Comparison of ENCODE assay signal across 8 cellular contexts in the genomic region with DNA sequence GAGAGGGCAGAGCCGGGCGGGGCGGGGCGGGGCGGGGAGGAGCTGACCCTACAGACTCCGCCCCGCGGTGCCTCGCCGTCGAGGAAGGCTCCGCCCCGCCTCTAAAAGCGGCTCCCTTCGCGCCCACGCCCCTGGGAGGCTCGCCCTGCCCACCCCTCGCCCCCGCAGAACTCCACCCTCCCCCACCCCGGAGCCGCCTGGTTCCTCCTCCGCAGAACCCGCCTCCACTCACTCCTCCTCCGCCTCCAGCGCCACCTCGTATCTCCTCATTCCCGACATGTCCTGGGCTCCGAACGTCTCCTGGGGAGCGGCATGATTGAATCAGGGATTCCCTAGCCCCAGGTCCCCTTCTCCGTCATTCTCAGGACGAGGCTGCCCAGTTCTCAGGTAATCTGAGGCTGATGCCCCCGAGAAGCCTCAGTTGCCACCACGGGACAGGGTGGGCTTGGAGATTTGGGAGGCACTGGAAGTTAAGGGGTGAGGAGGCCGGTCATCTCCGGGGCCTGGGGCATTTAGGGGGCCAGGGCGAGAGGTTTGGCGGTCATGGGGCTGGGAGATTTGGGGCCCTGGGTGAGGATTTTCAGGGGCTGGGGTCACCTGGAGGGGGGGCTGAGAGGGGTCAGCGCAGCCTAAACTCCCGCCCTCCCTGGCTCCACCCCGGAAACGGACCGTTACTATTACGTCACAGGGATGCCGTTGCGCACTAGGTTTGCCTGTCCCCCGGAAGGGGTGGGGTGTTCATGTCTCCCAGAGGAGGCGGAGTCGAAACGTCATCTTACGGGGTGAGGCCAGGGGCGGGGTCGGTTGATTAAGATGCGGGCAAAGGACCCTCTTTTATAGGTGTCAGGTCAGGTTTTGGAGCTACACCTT. TPM values are rescaled to one million over a fixed set of nuclear protein-coding genes. Genes with fewer than 3 reads are reported as not detected.
A peak's percentile ranks its signal among the peaks of the same experiment; 100 is the strongest.
DNase-seq lines count a peak whose midpoint lies in the region; ATAC-seq and TF ChIP-seq lines count a peak whose summit lies in the region.

No MANE protein-coding gene starts in this region.

- H3K36me3 ChIP-seq in NT2/D1 (ENCODE audit: insufficient read depth, insufficient read length, low read length) (peaks cover 29% of the 10 kb centered on the region), endodermal cell (ENCODE audit: control insufficient read depth, insufficient read depth, low read length) (peaks cover 13% of the 10 kb centered on the region)

- no peak for TF ChIP-seq CTCF in CD14-positive monocyte (IDR thresholded peaks at IDR 0.05)
- TF ChIP-seq CTCF in endodermal cell (conservative IDR thresholded peaks at IDR 0.05) = no peak

- H3K27ac Mint-ChIP-seq in CD14-positive monocyte (peak overlapping the region; percentile 97 to 99 (median 99)), endodermal cell (peak overlapping the region; percentile 99)

- peaks cover 21% of the 10 kb centered on the region; the same call in 1 of the 2 replicates for H3K9me3 ChIP-seq in NT2/D1 (ENCODE audit: insufficient read depth, low read length)
- H3K9me3 ChIP-seq in endodermal cell (ENCODE audit: control insufficient read depth, low read length) = peaks cover 13% of the 10 kb centered on the region

- peaks cover 4% of the 10 kb centered on the region for H3K4me1 ChIP-seq in NT2/D1 (ENCODE audit: insufficient read depth, insufficient read length)
- H3K4me1 ChIP-seq in endodermal cell (ENCODE audit: control insufficient read depth, insufficient read depth, low read length) = peaks cover 11% of the 10 kb centered on the region

- intact Hi-C loops in CD14-positive monocyte (cut with micrococcal nuclease) = loop anchor here (10.0 kb wide), 2 partner anchors 319 to 449 kb away; a partner anchor contains a TSS

- H3K27me3 ChIP-seq in NT2/D1 (ENCODE audit: insufficient read depth, insufficient read length) (no peaks in the 10 kb centered on the region), endodermal cell (ENCODE audit: control insufficient read depth, insufficient read depth, low read length, poor library complexity, severe bottlenecking) (no peaks in the 10 kb centered on the region)

- H3K4me3 Mint-ChIP-seq in CD14-positive monocyte (peak overlapping the region; percentile 82 to 91), endodermal cell (peak overlapping the region; percentile 86)

- DNase-seq in CD14-positive monocyte (ENCODE audit: low spot score) (peak; percentile 97), HUDEP-2 (lab: John Stamatoyannopoulos, UW; ENCODE audit: unreplicated experiment in 76 of 76) (peak in 75 of 76 experiments; percentile 48 to 96 (median 90)), NT2/D1 (ENCODE audit: low read depth, low spot score) (peak; percentile 81), endodermal cell (peak; percentile 98), mesenteric fat pad (ENCODE audit: low spot score) (peak; percentile 97)
- peak; percentile 87 for DNase-seq in activated CD8-positive, alpha-beta memory T cell treated with anti-CD3 and anti-CD28 coated beads, Interleukin-2, amount 50 U/mL, for 4 hours
- DNase-seq in stimulated activated CD8-positive, alpha-beta memory T cell treated with anti-CD3 and anti-CD28 coated beads, Interleukin-12 subunit alpha, Interleukin-12 subunit beta, amount 100 ng/mL, for 24 hours (ENCODE audit: extremely low read depth) = peak; percentile 66

- peak; percentile 59 for ATAC-seq in GM21367 (IDR thresholded peaks at IDR 0.05; ENCODE audit: unreplicated experiment)

- peaks cover 26% of the 10 kb centered on the region for H3K4me1 Mint-ChIP-seq in CD14-positive monocyte
- peaks cover 30% of the 10 kb centered on the region for H3K4me1 Mint-ChIP-seq in endodermal cell

- H3K27me3 Mint-ChIP-seq in CD14-positive monocyte (ENCODE audit: low read depth in 3 of 3) (peaks cover 0 to 3% (median 2%) of the 10 kb centered on the region in 3 donors), endodermal cell (ENCODE audit: insufficient read depth) (peaks cover 8% of the 10 kb centered on the region)

- H3K4me3 ChIP-seq in NT2/D1 (ENCODE audit: insufficient read length, low read depth) (peak overlapping the region; percentile 84), endodermal cell (ENCODE audit: low read length) (peak overlapping the region; percentile 94)

- H3K27ac ChIP-seq in endodermal cell (ENCODE audit: low read depth, low read length) = peak overlapping the region; percentile 91

- peaks cover 8 to 17% (median 12%) of the 10 kb centered on the region in 7 donors for H3K9me3 Mint-ChIP-seq in CD14-positive monocyte
- H3K9me3 Mint-ChIP-seq in endodermal cell = peaks cover 16% of the 10 kb centered on the region

- H3K36me3 Mint-ChIP-seq in CD14-positive monocyte (peaks cover 18 to 26% of the 10 kb centered on the region in 2 donors), endodermal cell (ENCODE audit: low read depth) (peaks cover 20% of the 10 kb centered on the region)

- peak overlapping the region; percentile 93 for H3K9ac ChIP-seq in NT2/D1 (ENCODE audit: insufficient read length, low read depth)
- peak overlapping the region; percentile 88 for H3K9ac ChIP-seq in endodermal cell (ENCODE audit: extremely low read depth, low read length, poor library complexity, severe bottlenecking)

- 1 to 2% methylated on average over 11 to 55 of the region's 55 CpGs for WGBS in endodermal cell (ENCODE audit: insufficient coverage in 1 of 2, insufficient read length in 1 of 2), 2 experiments

RNA-seq across cellular contexts. Expression of a gene that starts 3.2 kb away (rescaled TPM):
- not detected for polyA plus RNA-seq in CD14-positive monocyte
- total RNA-seq in endodermal cell (not detected), mesenteric fat pad (not detected)
- 0.53 TPM for polyA plus RNA-seq in endodermal cell (2013, experiment 1 of 2)
- not detected for polyA plus RNA-seq in endodermal cell (2013, experiment 2 of 2)

RNA-seq across cellular contexts. Expression of a gene that starts 13.6 kb away (rescaled TPM):
- polyA plus RNA-seq in CD14-positive monocyte = 1 to 10 TPM; 2.8 to 4.1 TPM
- total RNA-seq in endodermal cell (10 to 100 TPM in 1 of 2 donors, 1 to 10 TPM in 1; 6.9 to 12.7 TPM), mesenteric fat pad (15.6 TPM)
- polyA plus RNA-seq in endodermal cell (2013, experiment 1 of 2) = 26.2 TPM
- 23.3 TPM for polyA plus RNA-seq in endodermal cell (2013, experiment 2 of 2)

RNA-seq across cellular contexts. Expression of a gene that starts 19.1 kb away (rescaled TPM):
- polyA plus RNA-seq in CD14-positive monocyte = 10 to 100 TPM; 25.6 to 26.9 TPM
- total RNA-seq in endodermal cell = 10 to 100 TPM; 44.3 to 49.3 TPM
- polyA plus RNA-seq in endodermal cell (2013, experiment 1 of 2) = 59.2 TPM
- polyA plus RNA-seq in endodermal cell (2013, experiment 2 of 2) = 44.1 TPM
- 21.3 TPM for total RNA-seq in mesenteric fat pad

RNA-seq across cellular contexts. Expression of a gene that starts 25.5 kb away (rescaled TPM):
- polyA plus RNA-seq in CD14-positive monocyte = not detected
- total RNA-seq in endodermal cell = not detected
- not detected for polyA plus RNA-seq in endodermal cell (2013, experiment 1 of 2)
- not detected for polyA plus RNA-seq in endodermal cell (2013, experiment 2 of 2)
- total RNA-seq in mesenteric fat pad = not detected

RNA-seq across cellular contexts. Expression of a gene that starts 28.0 kb away (rescaled TPM):
- polyA plus RNA-seq in CD14-positive monocyte = 10 to 100 TPM; 49.5 to 59.6 TPM
- total RNA-seq in endodermal cell = 10 to 100 TPM; 49.1 to 49.4 TPM
- polyA plus RNA-seq in endodermal cell (2013, experiment 1 of 2) = 84.6 TPM
- polyA plus RNA-seq in endodermal cell (2013, experiment 2 of 2) = 74.7 TPM
- 48.3 TPM for total RNA-seq in mesenteric fat pad

Comparison
In these comparisons a context has a peak if more than half of its experiments do, and no peak if none do; other contexts are left out.
1. Peak in every context shown above with its lines: DNase-seq, ATAC-seq, H3K4me3 ChIP-seq and H3K27ac ChIP-seq.